ENCODE assay signal across 19 cellular contexts in genomic region chr6:158593670-158594069, GRCh38. TPM values are rescaled to one million over a fixed set of nuclear protein-coding genes. Genes with fewer than 3 reads are reported as not detected.
DNase-seq lines count a peak whose midpoint lies in the region; ATAC-seq and TF ChIP-seq lines count a peak whose summit lies in the region.
"Had no signal": no experiment of that assay in that cellular context is flagged by ENCODE, and none has a peak within 500 bp of the region (broad histone marks: within the 10 kb centered on the region; RNA-seq: fewer than 3 reads in every experiment).

No MANE protein-coding gene starts in this region.

- H3K27me3 ChIP-seq in testis: no peaks in the 10 kb centered on the region
- H3K27me3 ChIP-seq: BE2C had no signal

- peak overlapping the region; percentile 47 for H3K27ac Mint-ChIP-seq in activated CD8-positive, alpha-beta T cell treated with anti-CD3 and anti-CD28 coated beads for 36 hours
- peak overlapping the region in 4 of 6 donors; percentile 1 to 63 (median 17) for H3K27ac Mint-ChIP-seq in immature natural killer cell
- H3K27ac Mint-ChIP-seq: CD4-positive, alpha-beta T cell; HFFc6 had no signal

- WGBS in testis, 2 donors: 45 to 64% methylated on average over 3 of the region's 3 CpGs

- H3K4me1 Mint-ChIP-seq in activated CD8-positive, alpha-beta T cell treated with anti-CD3 and anti-CD28 coated beads for 36 hours (ENCODE audit: low read depth): peaks cover 1% of the 10 kb centered on the region
- H3K4me1 Mint-ChIP-seq in immature natural killer cell: peaks cover 0 to 30% of the 10 kb centered on the region in 2 donors

- H3K36me3 Mint-ChIP-seq in activated CD8-positive, alpha-beta T cell treated with anti-CD3 and anti-CD28 coated beads for 36 hours (ENCODE audit: low read depth): peaks cover 50% of the 10 kb centered on the region
- peaks cover 24 to 61% (median 49%) of the 10 kb centered on the region in 3 donors for H3K36me3 Mint-ChIP-seq in immature natural killer cell

- no peak for ATAC-seq in activated CD8-positive, alpha-beta T cell treated with anti-CD3 and anti-CD28 coated beads for 36 hours
- no peak for ATAC-seq in GM18907 (IDR thresholded peaks at IDR 0.05; ENCODE audit: unreplicated experiment)
- no peak for ATAC-seq in GM18870 (IDR thresholded peaks at IDR 0.05; ENCODE audit: unreplicated experiment)
- ATAC-seq: HCT116 had no signal

- no peak overlapping the region for H3K4me3 ChIP-seq in testis

- H3K27me3 Mint-ChIP-seq in activated CD8-positive, alpha-beta T cell treated with anti-CD3 and anti-CD28 coated beads for 36 hours: no peaks in the 10 kb centered on the region
- H3K27me3 Mint-ChIP-seq in immature natural killer cell (ENCODE audit: low read depth in 3 of 3): peaks cover 2 to 4% (median 4%) of the 10 kb centered on the region in 3 donors
- H3K27me3 Mint-ChIP-seq: CD4-positive, alpha-beta T cell had no signal

- TF ChIP-seq POLR2A in testis (IDR thresholded peaks at IDR 0.05): no peak

- H3K4me1 ChIP-seq in testis: peaks cover 10% of the 10 kb centered on the region
- H3K4me1 ChIP-seq: BE2C had no signal

- H3K36me3 ChIP-seq in testis (ENCODE audit: low read depth, missing control alignments): no peaks in the 10 kb centered on the region

- no peak for TF ChIP-seq CTCF in activated CD8-positive, alpha-beta T cell treated with anti-CD3 and anti-CD28 coated beads for 36 hours (IDR thresholded peaks at IDR 0.05)
- TF ChIP-seq CTCF in testis (IDR thresholded peaks at IDR 0.05): no peak

- CTCF ChIA-PET in activated CD8-positive, alpha-beta T cell treated with anti-CD3 and anti-CD28 coated beads for 36 hours (lab: Charles Lee): interaction anchor here (3.1 kb wide), 1 partner anchor 12 kb away, joined by 17 read pairs; no protein-coding TSS in a partner anchor

- peak overlapping the region; percentile 26 for H3K27ac ChIP-seq in caudate nucleus (ENCODE audit: low read depth, low read length)
- no peak overlapping the region for H3K27ac ChIP-seq in testis
- H3K27ac ChIP-seq: C4-2B had no signal

- POLR2A ChIA-PET in activated CD8-positive, alpha-beta T cell treated with anti-CD3 and anti-CD28 coated beads for 36 hours (lab: Charles Lee): no interaction called here

- DNase-seq in activated CD8-positive, alpha-beta T cell treated with anti-CD3 and anti-CD28 coated beads for 36 hours: no peak
- DNase-seq in caudate nucleus (lab: John Stamatoyannopoulos, UW) (peak in 31 of 61 donors; percentile 8 to 89 (median 43)), immature natural killer cell (no peak), testis (peak; percentile 64), middle frontal gyrus (ENCODE audit: extremely low spot score, low spot score) (no peak)
- DNase-seq: ACHN; BE2C; CD4-positive, alpha-beta T cell; DMS153; DMS79; GDM1; GOT3; H7; HFFc6; IMR-90 had no signal

- H3K4me3 Mint-ChIP-seq in activated CD8-positive, alpha-beta T cell treated with anti-CD3 and anti-CD28 coated beads for 36 hours: no peak overlapping the region
- H3K4me3 Mint-ChIP-seq in immature natural killer cell: no peak overlapping the region
- H3K4me3 Mint-ChIP-seq: CD4-positive, alpha-beta T cell; HFFc6 had no signal

- no peaks in the 10 kb centered on the region for H3K9me3 Mint-ChIP-seq in activated CD8-positive, alpha-beta T cell treated with anti-CD3 and anti-CD28 coated beads for 36 hours
- H3K9me3 Mint-ChIP-seq in immature natural killer cell: no peaks in the 10 kb centered on the region
- H3K9me3 Mint-ChIP-seq: CD4-positive, alpha-beta T cell; HFFc6 had no signal

- H3K9me3 ChIP-seq in testis: no peaks in the 10 kb centered on the region
- H3K9me3 ChIP-seq: BE2C had no signal

- intact Hi-C loops in activated CD8-positive, alpha-beta T cell treated with anti-CD3 and anti-CD28 coated beads for 36 hours (cut with micrococcal nuclease): no loop called here
- intact Hi-C loops in testis (cut with DNase I; ENCODE audit: low total_unique reads): no loop called here

RNA-seq across cellular contexts. Expression of gene TMEM181, which starts 33.8 kb away (rescaled TPM):
- 10 to 100 TPM; 10.0 to 10.1 TPM for total RNA-seq in activated CD8-positive, alpha-beta T cell treated with anti-CD3 and anti-CD28 coated beads for 36 hours
- polyA plus RNA-seq in immature natural killer cell: 10 to 100 TPM in 2 of 3 donors, 1 to 10 TPM in 1; 4.3 to 14.8 (median 10.1) TPM
- total RNA-seq in testis: 10 to 100 TPM; 74.6 to 81.0 TPM
- polyA plus RNA-seq in testis (ENCODE audit: insufficient read depth, low read depth, low replicate concordance): 41.4 TPM

RNA-seq across cellular contexts. Expression of gene DYNLT1, which starts 50.9 kb away (rescaled TPM):
- 10 to 100 TPM; 94.3 to 98.3 TPM for total RNA-seq in activated CD8-positive, alpha-beta T cell treated with anti-CD3 and anti-CD28 coated beads for 36 hours
- polyA plus RNA-seq in immature natural killer cell (100 to 1,000 TPM in 2 of 3 donors, 10 to 100 TPM in 1; 94.2 to 141 (median 119) TPM), testis (ENCODE audit: insufficient read depth, low read depth, low replicate concordance) (319 TPM)
- 100 to 1,000 TPM; 165 to 200 TPM for total RNA-seq in testis

RNA-seq across cellular contexts. Expression of gene SYTL3, which starts 56.2 kb away (rescaled TPM):
- total RNA-seq in activated CD8-positive, alpha-beta T cell treated with anti-CD3 and anti-CD28 coated beads for 36 hours: 100 to 1,000 TPM; 151 to 163 TPM
- polyA plus RNA-seq in immature natural killer cell: 10 to 100 TPM; 45.4 to 56.5 (median 52.0) TPM
- 10 to 100 TPM; 10.2 to 11.0 TPM for total RNA-seq in testis
- 7.0 TPM for polyA plus RNA-seq in testis (ENCODE audit: insufficient read depth, low read depth, low replicate concordance)

Comparison
In these comparisons a context has a peak if more than half of its experiments do, and no peak if none do; other contexts are left out.
1. DNase-seq: peak in caudate nucleus (31 of 61) and testis (single experiment); none in activated CD8-positive, alpha-beta T cell treated with anti-CD3 and anti-CD28 coated beads for 36 hours (single experiment), immature natural killer cell (0 of 3) and middle frontal gyrus (single experiment).
2. RNA of gene TMEM181, which starts 33.8 kb away (total RNA-seq): 74.6 to 81.0 TPM in testis; 10.0 to 10.1 TPM in activated CD8-positive, alpha-beta T cell treated with anti-CD3 and anti-CD28 coated beads for 36 hours; every median in the first group is over 4 times any median in the second.
3. RNA of gene SYTL3, which starts 56.2 kb away (total RNA-seq): 151 to 163 TPM in activated CD8-positive, alpha-beta T cell treated with anti-CD3 and anti-CD28 coated beads for 36 hours; 10.2 to 11.0 TPM in testis; every median in the first group is over 10 times any median in the second.